ENCODE assay signal across 5 cellular contexts in the genomic region with DNA sequence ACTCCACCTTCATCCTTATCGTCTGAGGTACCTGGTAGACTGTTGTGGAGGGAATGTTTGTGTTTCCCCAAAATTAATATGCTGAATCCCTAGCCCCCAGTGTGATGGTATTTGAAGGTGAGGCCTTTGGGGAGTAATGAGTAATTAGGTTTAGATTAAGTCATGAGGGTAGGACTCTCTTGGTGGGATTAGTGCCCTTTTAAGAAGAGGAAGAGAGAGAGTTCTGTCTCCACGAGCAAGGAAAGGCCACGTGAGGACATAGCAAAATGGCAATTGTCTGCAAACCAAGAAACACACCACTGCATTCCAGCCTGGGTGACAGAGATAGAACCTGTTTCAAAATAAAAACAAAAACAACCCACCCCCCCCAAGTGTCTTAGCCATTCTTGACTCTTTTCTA.
"Had no signal": no experiment of that assay in that cellular context is flagged by ENCODE, and none has a peak within 500 bp of the region (broad histone marks: within the 10 kb centered on the region; RNA-seq: fewer than 3 reads in every experiment).

No MANE protein-coding gene starts in this region.

- ATAC-seq: HepG2, K562 had no signal

- H3K27me3 Mint-ChIP-seq: IgD-negative memory B cell had no signal

- H3K36me3 Mint-ChIP-seq: IgD-negative memory B cell had no signal

- H3K4me3 Mint-ChIP-seq: IgD-negative memory B cell had no signal

- H3K9me3 Mint-ChIP-seq: IgD-negative memory B cell had no signal

- H3K4me1 Mint-ChIP-seq: IgD-negative memory B cell had no signal

- H3K27ac Mint-ChIP-seq: IgD-negative memory B cell had no signal

- DNase-seq: IMR-90, KBM-7 had no signal
